ENCODE assay signal across 16 cellular contexts in the genomic region with DNA sequence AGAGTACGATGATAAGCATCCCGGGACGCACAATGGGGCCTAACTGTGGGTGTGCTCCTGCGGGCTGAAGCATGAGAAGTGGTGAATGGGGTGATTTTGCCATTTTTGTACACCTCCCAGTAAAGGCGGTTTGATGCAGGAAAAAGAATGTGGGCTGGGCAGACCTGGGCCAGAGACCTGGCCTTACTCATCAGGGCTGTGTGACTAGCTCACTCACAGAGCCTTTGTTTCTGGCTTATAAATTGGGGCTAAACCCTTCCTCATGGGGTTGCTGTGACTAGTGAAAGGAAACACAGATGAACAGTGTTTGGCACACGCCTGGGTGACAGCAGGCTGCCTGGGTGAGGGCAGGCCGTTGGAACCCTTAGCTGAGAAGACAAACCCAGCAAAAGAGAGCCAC. TPM values are rescaled to one million over a fixed set of nuclear protein-coding genes. Genes with fewer than 3 reads are reported as not detected.
DNase-seq lines count a peak whose midpoint lies in the region; ATAC-seq and TF ChIP-seq lines count a peak whose summit lies in the region.
"Had no signal": no experiment of that assay in that cellular context is flagged by ENCODE, and none has a peak within 500 bp of the region (broad histone marks: within the 10 kb centered on the region; RNA-seq: fewer than 3 reads in every experiment).

No MANE protein-coding gene starts in this region.

- intact Hi-C loops in colonic mucosa (cut with DNase I), result no loop called here

- H3K4me1 ChIP-seq in RWPE2 (ENCODE audit: insufficient read depth, poor library complexity, severe bottlenecking) (no peaks in the 10 kb centered on the region), esophagus (ENCODE audit: control insufficient read depth in 2 of 2, insufficient read depth in 2 of 2, low read length in 1 of 2) (peaks cover 0 to 2% of the 10 kb centered on the region in 2 donors), neutrophil (ENCODE audit: control insufficient read depth in 1 of 2, insufficient read depth in 1 of 2, low read depth in 1 of 2, low read length in 1 of 2) (peaks cover 14 to 23% of the 10 kb centered on the region in 2 experiments), colonic mucosa (no peaks in the 10 kb centered on the region)
- H3K4me1 ChIP-seq: BLaER1 had no signal

- WGBS in esophagus, 2 donors, result 83 to 88% methylated on average over 7 of the region's 7 CpGs

- TF ChIP-seq CTCF in HL-60 (IDR thresholded peaks at IDR 0.05; ENCODE audit: insufficient read depth, low read length), result no peak
- TF ChIP-seq CTCF in RWPE2 (IDR thresholded peaks at IDR 0.05; ENCODE audit: poor library complexity, severe bottlenecking), result no peak
- no peak for TF ChIP-seq CTCF in neutrophil (IDR thresholded peaks at IDR 0.05)
- TF ChIP-seq CTCF in colonic mucosa (IDR thresholded peaks at IDR 0.05), result no peak
- no peak for TF ChIP-seq CTCF in foreskin fibroblast (IDR thresholded peaks at IDR 0.05; ENCODE audit: low read depth, low read length)

- H3K27ac ChIP-seq in HL-60 (replicated peaks), result 0 out of 2 replicates have a peak overlapping the region, but pooled peaks have one; percentile 2
- H3K27ac ChIP-seq in RWPE2 (ENCODE audit: poor library complexity, severe bottlenecking), result no peak overlapping the region
- peak overlapping the region; percentile 57 to 64 for H3K27ac ChIP-seq in esophagus (ENCODE audit: low read depth in 2 of 2, low read length in 1 of 2)
- peak overlapping the region; percentile 16 for H3K27ac ChIP-seq in neutrophil
- H3K27ac ChIP-seq in colonic mucosa, result no peak overlapping the region
- H3K27ac ChIP-seq: BLaER1 had no signal

- no peak overlapping the region for H3K4me3 ChIP-seq in HL-60 (replicated peaks; ENCODE audit: insufficient read depth, low read length)
- no peak overlapping the region for H3K4me3 ChIP-seq in RWPE2 (ENCODE audit: severe bottlenecking)
- H3K4me3 ChIP-seq in esophagus (ENCODE audit: low read depth in 1 of 2, low read length in 2 of 2), result no peak overlapping the region
- no peak overlapping the region for H3K4me3 ChIP-seq in neutrophil (ENCODE audit: low read depth in 1 of 2, low read length in 1 of 2)
- no peak overlapping the region for H3K4me3 ChIP-seq in colonic mucosa
- no peak overlapping the region for H3K4me3 ChIP-seq in foreskin fibroblast (ENCODE audit: low read depth in 1 of 2, low read length in 2 of 2)
- H3K4me3 ChIP-seq: BLaER1, K562 had no signal

- ATAC-seq in RWPE2 (ENCODE audit: low read depth), result peak; percentile 33; the same call in 1 of the 3 replicates
- ATAC-seq: K562 had no signal

- H3K9ac ChIP-seq in colonic mucosa (ENCODE audit: low read depth in 2 of 2, low read length in 2 of 2), result no peak overlapping the region
- H3K9ac ChIP-seq: BLaER1 had no signal

- DNase-seq in HL-60 (ENCODE audit: low read depth in 1 of 2, low spot score in 1 of 2), result no peak
- no peak for DNase-seq in RWPE2 (ENCODE audit: low spot score)
- no peak for DNase-seq in foreskin melanocyte
- DNase-seq in colonic mucosa, result no peak
- DNase-seq in AG08396 (ENCODE audit: low spot score), result no peak
- DNase-seq in foreskin fibroblast, result no peak
- DNase-seq: ACHN; CD8-positive, alpha-beta memory T cell; COR-L47; DMS 273 treated with DMSO at 0.1 percent for 48 hours; H9; IMR-90 had no signal

- H3K27me3 ChIP-seq in HL-60 (ENCODE audit: insufficient read depth, poor library complexity, severe bottlenecking), result no peaks in the 10 kb centered on the region
- H3K27me3 ChIP-seq in RWPE2 (ENCODE audit: insufficient read depth, poor library complexity, severe bottlenecking), result no peaks in the 10 kb centered on the region
- H3K27me3 ChIP-seq in esophagus (ENCODE audit: control insufficient read depth in 1 of 2, insufficient read depth in 2 of 2, low read length in 2 of 2), result no peaks in the 10 kb centered on the region
- H3K27me3 ChIP-seq in neutrophil, result no peaks in the 10 kb centered on the region
- H3K27me3 ChIP-seq in colonic mucosa, result no peaks in the 10 kb centered on the region
- H3K27me3 ChIP-seq: BLaER1 had no signal

- H3K9me3 ChIP-seq in RWPE2 (ENCODE audit: severe bottlenecking) (no peaks in the 10 kb centered on the region), esophagus (ENCODE audit: control insufficient read depth in 2 of 2, insufficient read depth in 1 of 2, low read depth in 1 of 2, low read length in 1 of 2) (no peaks in the 10 kb centered on the region), neutrophil (no peaks in the 10 kb centered on the region), colonic mucosa (no peaks in the 10 kb centered on the region)
- H3K9me3 ChIP-seq: BLaER1 had no signal

- H3K36me3 ChIP-seq in RWPE2 (ENCODE audit: low read depth), result peaks cover 50% of the 10 kb centered on the region
- peaks cover 10 to 29% of the 10 kb centered on the region in 2 donors for H3K36me3 ChIP-seq in esophagus (ENCODE audit: control insufficient read depth in 2 of 2, insufficient read depth in 2 of 2, low read length in 1 of 2)
- peaks cover 43% of the 10 kb centered on the region for H3K36me3 ChIP-seq in neutrophil
- H3K36me3 ChIP-seq in colonic mucosa, result no peaks in the 10 kb centered on the region

RNA-seq across cellular contexts. Expression of a gene that starts 18.0 kb away (rescaled TPM):
- polyA plus RNA-seq in esophagus, result 10 to 100 TPM; 11.8 to 13.7 TPM
- 10 to 100 TPM; 11.5 to 30.4 TPM for total RNA-seq in colonic mucosa

RNA-seq across cellular contexts. Expression of a gene that starts 42.8 kb away (rescaled TPM):
- 100 to 1,000 TPM in 1 of 2 donors, 10 to 100 TPM in 1; 72.5 to 354 TPM for polyA plus RNA-seq in esophagus
- 100 to 1,000 TPM; 392 to 453 TPM for total RNA-seq in colonic mucosa

RNA-seq across cellular contexts. Expression of a gene that starts 48.6 kb away (rescaled TPM):
- 1 to 10 TPM; 7.2 to 9.6 TPM for polyA plus RNA-seq in esophagus
- 10 to 100 TPM; 34.3 to 53.1 TPM for total RNA-seq in colonic mucosa

Comparison
In these comparisons a context has a peak if more than half of its experiments do, and no peak if none do; other contexts are left out.
1. H3K27ac ChIP-seq: peak in HL-60 (single experiment), esophagus (2 of 2) and neutrophil (single experiment); none in RWPE2 (single experiment) and colonic mucosa (single experiment).